ENCODE assay signal across 8 cellular contexts in the genomic region with DNA sequence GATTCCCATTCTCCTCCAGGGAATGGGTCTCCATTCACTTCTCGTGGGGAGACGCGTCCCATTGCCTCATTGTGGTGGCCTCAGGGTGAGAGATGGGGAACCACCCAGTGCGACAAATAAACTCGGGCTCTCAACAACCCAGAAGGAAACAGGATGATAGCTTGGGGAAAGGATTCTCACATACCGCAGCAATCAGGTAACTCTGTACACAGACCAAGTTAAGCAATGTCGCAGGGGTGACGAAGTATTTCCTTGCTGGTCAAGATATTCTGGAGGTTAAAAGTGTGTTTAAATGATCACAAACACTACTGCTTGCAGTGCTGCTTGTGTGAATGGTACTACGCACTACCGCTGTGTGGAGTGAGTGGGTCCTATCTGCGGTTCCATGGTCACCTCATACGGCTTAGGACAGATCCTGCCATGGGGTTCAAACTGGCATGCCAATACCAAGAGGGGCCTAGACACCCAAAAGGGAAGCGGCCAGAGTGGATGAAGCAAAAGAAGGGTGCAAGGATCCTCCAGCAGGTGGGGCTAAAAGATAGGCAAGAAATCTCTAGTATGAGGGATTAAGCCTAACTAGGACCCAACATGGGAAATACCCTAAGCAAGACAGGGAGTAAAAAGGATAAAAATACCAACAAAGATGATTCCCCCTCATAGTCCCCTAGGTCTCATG.
A peak's percentile ranks its signal among the peaks of the same experiment; 100 is the strongest.
DNase-seq lines count a peak whose midpoint lies in the region; ATAC-seq and TF ChIP-seq lines count a peak whose summit lies in the region.

No MANE protein-coding gene starts in this region.

- no peaks in the 10 kb centered on the region for H3K27me3 ChIP-seq in MM.1S (replicated peaks; ENCODE audit: insufficient read depth, low read length)
- H3K27me3 ChIP-seq in hepatocyte, result no peaks in the 10 kb centered on the region

- H2AFZ ChIP-seq in MM.1S (ENCODE audit: low read length), result no peak overlapping the region
- H2AFZ ChIP-seq in hepatocyte, result no peak overlapping the region

- H3K79me2 ChIP-seq in MM.1S (ENCODE audit: low read length), result no peaks in the 10 kb centered on the region
- no peaks in the 10 kb centered on the region for H3K79me2 ChIP-seq in hepatocyte

- no peaks in the 10 kb centered on the region for H3F3A ChIP-seq in MM.1S (ENCODE audit: insufficient read depth, low read length)

- peaks cover 34% of the 10 kb centered on the region for H3K4me1 ChIP-seq in ES-I3 (ENCODE audit: insufficient read depth, low read length)
- no peaks in the 10 kb centered on the region for H3K4me1 ChIP-seq in MM.1S (ENCODE audit: low read length)
- peaks cover 7% of the 10 kb centered on the region for H3K4me1 ChIP-seq in hepatocyte (ENCODE audit: insufficient read depth)

- H3K9ac ChIP-seq in ES-I3 (ENCODE audit: low read depth, low read length) (peak overlapping the region; percentile 11; the same call in 1 of the 2 replicates), MM.1S (ENCODE audit: low read length) (no peak overlapping the region)

- H3K27ac ChIP-seq in MM.1S (ENCODE audit: low read length), result no peak overlapping the region
- peak overlapping the region; percentile 82 for H3K27ac ChIP-seq in hepatocyte

- H3K36me3 ChIP-seq in ES-I3 (ENCODE audit: insufficient read depth, low read length) (no peaks in the 10 kb centered on the region), MM.1S (replicated peaks; ENCODE audit: insufficient read depth, low read length) (no peaks in the 10 kb centered on the region), hepatocyte (replicated peaks; ENCODE audit: insufficient read depth, low read depth) (no peaks in the 10 kb centered on the region)

- H3K4me3 ChIP-seq in MM.1S (ENCODE audit: low read length), result no peak overlapping the region
- H3K4me3 ChIP-seq in hepatocyte, result no peak overlapping the region

- peak; percentile 77 for ATAC-seq in GM21786 (IDR thresholded peaks at IDR 0.05; ENCODE audit: unreplicated experiment)

- H3K9me2 ChIP-seq in MM.1S (replicated peaks; ENCODE audit: insufficient read depth, low read length) (no peaks in the 10 kb centered on the region), hepatocyte (replicated peaks; ENCODE audit: insufficient read depth) (no peaks in the 10 kb centered on the region)

- WGBS in hepatocyte (ENCODE audit: low lambda C conversion rate, missing lambda C conversion rate), result 79% methylated on average over 13 of the region's 13 CpGs

- H3K9me3 ChIP-seq in ES-I3 (ENCODE audit: control insufficient read depth, insufficient read depth, low read length), result no peaks in the 10 kb centered on the region
- H3K9me3 ChIP-seq in MM.1S (replicated peaks; ENCODE audit: insufficient read depth, low read length), result no peaks in the 10 kb centered on the region
- H3K9me3 ChIP-seq in hepatocyte (ENCODE audit: low read depth), result no peaks in the 10 kb centered on the region

- DNase-seq in MM.1S (peak; percentile 48), SKM-1 treated with dmso at 0.1 percent for 144 hours (lab: John Stamatoyannopoulos, UW; ENCODE audit: unreplicated experiment) (peak; percentile 39), hepatocyte (ENCODE audit: low spot score) (peak; percentile 79), cortex of kidney (lab: John Stamatoyannopoulos, UW) (no peak)
- peak; percentile 38 for DNase-seq in activated naive CD8-positive, alpha-beta T cell treated with anti-CD3 and anti-CD28 coated beads, Interleukin-2, amount 50 U/mL, for 16 hours (ENCODE audit: low read depth, low spot score)
- DNase-seq in stimulated activated CD4-positive, alpha-beta T cell treated with anti-CD3 and anti-CD28 coated beads, Interleukin-12 subunit alpha, Interleukin-12 subunit beta, amount 100 ng/mL, for 48 hours (ENCODE audit: low read depth in 2 of 3, low spot score in 1 of 3), result peak; percentile 15 to 54 (median 34)

- H4K20me1 ChIP-seq in MM.1S (ENCODE audit: insufficient read depth, low read length), result no peaks in the 10 kb centered on the region
- no peaks in the 10 kb centered on the region for H4K20me1 ChIP-seq in hepatocyte (ENCODE audit: insufficient read depth, poor library complexity, severe bottlenecking)

- H3K4me2 ChIP-seq in MM.1S (ENCODE audit: low read depth, low read length) (no peak overlapping the region), hepatocyte (no peak overlapping the region)

- TF ChIP-seq CTCF in MM.1S (IDR thresholded peaks at IDR 0.05; ENCODE audit: low read length) (peak; percentile 69), hepatocyte (IDR thresholded peaks at IDR 0.05; ENCODE audit: poor library complexity) (peak; percentile 70)
